In genomic region chr1:89844860-89845259, GRCh38 we compare ENCODE assay signal across 9 cellular contexts. TPM values are rescaled to one million over a fixed set of nuclear protein-coding genes. Genes with fewer than 3 reads are reported as not detected.
A peak's percentile ranks its signal among the peaks of the same experiment; 100 is the strongest.
DNase-seq lines count a peak whose midpoint lies in the region; ATAC-seq and TF ChIP-seq lines count a peak whose summit lies in the region.
"Had no signal": no experiment of that assay in that cellular context is flagged by ENCODE, and none has a peak within 500 bp of the region (broad histone marks: within the 10 kb centered on the region; RNA-seq: fewer than 3 reads in every experiment).

No MANE protein-coding gene starts in this region.

- H3K27me3 Mint-ChIP-seq in activated T-cell treated with anti-CD3 and anti-CD28 coated beads, Interleukin-2, amount 50 U/mL, for 4 hours (ENCODE audit: low read depth) = no peaks in the 10 kb centered on the region
- H3K27me3 Mint-ChIP-seq in activated CD4-positive, alpha-beta T cell treated with anti-CD3 and anti-CD28 coated beads, Interleukin-2, amount 10 ng/mL, durations not matched to agents 24 days and 14 days = no peaks in the 10 kb centered on the region

- peak overlapping the region; percentile 47 for H3K27ac ChIP-seq in substantia nigra (ENCODE audit: low read depth, low read length, poor library complexity, severe bottlenecking)

- peaks cover 66% of the 10 kb centered on the region for H3K4me1 Mint-ChIP-seq in activated T-cell treated with anti-CD3 and anti-CD28 coated beads, Interleukin-2, amount 50 U/mL, for 4 hours (ENCODE audit: low read depth)
- H3K4me1 Mint-ChIP-seq in activated CD4-positive, alpha-beta T cell treated with anti-CD3 and anti-CD28 coated beads, Interleukin-2, amount 10 ng/mL, durations not matched to agents 24 days and 14 days = peaks cover 51% of the 10 kb centered on the region

- peak overlapping the region; percentile 96 for H3K4me3 Mint-ChIP-seq in activated T-cell treated with anti-CD3 and anti-CD28 coated beads, Interleukin-2, amount 50 U/mL, for 4 hours
- H3K4me3 Mint-ChIP-seq in activated CD4-positive, alpha-beta T cell treated with anti-CD3 and anti-CD28 coated beads, Interleukin-2, amount 10 ng/mL, durations not matched to agents 24 days and 14 days = peak overlapping the region; percentile 97

- DNase-seq in activated T-cell treated with anti-CD3 and anti-CD28 coated beads, Interleukin-2, amount 50 U/mL, for 4 hours = peak; percentile 13
- DNase-seq in activated T-cell treated with anti-CD3 and anti-CD28 coated beads, Interleukin-2, amount 50 U/mL, for 1 hour = no peak
- DNase-seq in activated CD4-positive, alpha-beta T cell treated with anti-CD3 and anti-CD28 coated beads, Interleukin-2, amount 10 ng/mL, durations not matched to agents 24 days and 14 days = peak; percentile 75
- DNase-seq in fibroblast of the aortic adventitia (ENCODE audit: low read depth) (no peak), substantia nigra (lab: John Stamatoyannopoulos, UW) (no peak), NCI-H1930 (lab: John Stamatoyannopoulos, UW) (no peak), NCI-H146 (lab: John Stamatoyannopoulos, UW) (no peak), iPS-NIHi7 (ENCODE audit: extremely low spot score) (no peak)
- DNase-seq: left cardiac atrium had no signal

- peak overlapping the region; percentile 98 for H3K27ac Mint-ChIP-seq in activated CD4-positive, alpha-beta T cell treated with anti-CD3 and anti-CD28 coated beads, Interleukin-2, amount 10 ng/mL, durations not matched to agents 24 days and 14 days

- TF ChIP-seq CTCF in fibroblast of the aortic adventitia (IDR thresholded peaks at IDR 0.05; ENCODE audit: insufficient read depth, low read length) = no peak

- H3K9me3 Mint-ChIP-seq in activated T-cell treated with anti-CD3 and anti-CD28 coated beads, Interleukin-2, amount 50 U/mL, for 4 hours = no peaks in the 10 kb centered on the region
- H3K9me3 Mint-ChIP-seq in activated CD4-positive, alpha-beta T cell treated with anti-CD3 and anti-CD28 coated beads, Interleukin-2, amount 10 ng/mL, durations not matched to agents 24 days and 14 days = no peaks in the 10 kb centered on the region

- H3K36me3 Mint-ChIP-seq in activated T-cell treated with anti-CD3 and anti-CD28 coated beads, Interleukin-2, amount 50 U/mL, for 4 hours (ENCODE audit: insufficient read depth) = peaks cover 21% of the 10 kb centered on the region
- H3K36me3 Mint-ChIP-seq in activated CD4-positive, alpha-beta T cell treated with anti-CD3 and anti-CD28 coated beads, Interleukin-2, amount 10 ng/mL, durations not matched to agents 24 days and 14 days (ENCODE audit: low read depth) = peaks cover 42% of the 10 kb centered on the region

- ATAC-seq in activated T-cell treated with anti-CD3 and anti-CD28 coated beads, Interleukin-2, amount 50 U/mL, for 4 hours = peak; percentile 28 to 47
- ATAC-seq: left cardiac atrium had no signal

- intact Hi-C loops in activated CD4-positive, alpha-beta T cell treated with anti-CD3 and anti-CD28 coated beads, Interleukin-2, amount 10 ng/mL, durations not matched to agents 24 days and 14 days (cut with micrococcal nuclease) = loop anchor here (1.0 to 2.0 kb wide), 2 partner anchors 10 to 64 kb away; no protein-coding TSS in a partner anchor

- peak overlapping the region; percentile 83 for H3K4me3 ChIP-seq in fibroblast of the aortic adventitia (ENCODE audit: low read depth, low read length)

RNA-seq across cellular contexts. Expression of gene LRRC8D, which starts 24.0 kb away (rescaled TPM):
- total RNA-seq in activated T-cell treated with anti-CD3 and anti-CD28 coated beads, Interleukin-2, amount 50 U/mL, for 4 hours = 10 to 100 TPM; 42.1 to 56.7 (median 48.0) TPM
- total RNA-seq in activated CD4-positive, alpha-beta T cell treated with anti-CD3 and anti-CD28 coated beads, Interleukin-2, amount 10 ng/mL, durations not matched to agents 24 days and 14 days = 43.6 and 44.9 TPM in 2 replicates
- 12.1 and 45.6 TPM in 2 replicates for total RNA-seq in fibroblast of the aortic adventitia (ENCODE audit: low replicate concordance)

Comparison
In these comparisons a context has a peak if more than half of its experiments do, and no peak if none do; other contexts are left out.
1. DNase-seq: peak in activated T-cell treated with anti-CD3 and anti-CD28 coated beads, Interleukin-2, amount 50 U/mL, for 4 hours (single experiment) and activated CD4-positive, alpha-beta T cell treated with anti-CD3 and anti-CD28 coated beads, Interleukin-2, amount 10 ng/mL, durations not matched to agents 24 days and 14 days (single experiment); none in activated T-cell treated with anti-CD3 and anti-CD28 coated beads, Interleukin-2, amount 50 U/mL, for 1 hour (single experiment), fibroblast of the aortic adventitia (single experiment), substantia nigra (0 of 49), NCI-H1930 (0 of 2), NCI-H146 (single experiment) and iPS-NIHi7 (single experiment).